Comparison of ENCODE assay signal across 1 cellular context in genomic region chr1:230265200-230266115, GRCh38.
TF ChIP-seq lines count a peak whose summit lies in the region.

No MANE protein-coding gene starts in this region.

TF ChIP-seq in GM12878, 131 proteins besides CTCF, POLR2A, EP300 and RAD21 (continued from another document):
- TF ChIP-seq ZBTB40 (IDR thresholded peaks at IDR 0.05; ENCODE audit: borderline replicate concordance) = no peak
- TF ChIP-seq PAX5 (IDR thresholded peaks at IDR 0.05; ENCODE audit: borderline replicate concordance, low read depth, low read length) = peak; percentile 22; the same call in 1 of the 2 replicates
- TF ChIP-seq SREBF1 (IDR thresholded peaks at IDR 0.05; ENCODE audit: low read length) = no peak
- no peak for TF ChIP-seq TCF3 (IDR thresholded peaks at IDR 0.05; ENCODE audit: borderline replicate concordance, insufficient read depth, low read depth, low read length)
- TF ChIP-seq CBX3 (IDR thresholded peaks at IDR 0.05; ENCODE audit: borderline replicate concordance, low read depth) = no peak
- TF ChIP-seq IRF3 (IDR thresholded peaks at IDR 0.05) = no peak
